8 cellular contexts compared by ENCODE assay signal in genomic region chr12:96194572-96194889, GRCh38. TPM values are rescaled to one million over a fixed set of nuclear protein-coding genes. Genes with fewer than 3 reads are reported as not detected.
DNase-seq lines count a peak whose midpoint lies in the region; ATAC-seq and TF ChIP-seq lines count a peak whose summit lies in the region.

No MANE protein-coding gene starts in this region.

- H3K9ac ChIP-seq in HUES48 (ENCODE audit: low read depth, low read length) = peak overlapping the region; percentile 63; the same call in 1 of the 2 replicates
- peak overlapping the region; percentile 49 to 66 for H3K9ac ChIP-seq in duodenal mucosa (ENCODE audit: low read depth in 1 of 2, low read length in 2 of 2)

- H3K4me1 ChIP-seq in HUES48 (ENCODE audit: control insufficient read depth, insufficient read depth, low read length) (peaks cover 12% of the 10 kb centered on the region), duodenal mucosa (ENCODE audit: control insufficient read depth in 1 of 2, insufficient read depth in 2 of 2, low read length in 2 of 2) (peaks cover 5 to 13% of the 10 kb centered on the region in 2 donors), osteoblast (ENCODE audit: insufficient read depth, low read length) (peaks cover 34% of the 10 kb centered on the region)

- no peak for TF ChIP-seq CTCF in osteoblast (IDR thresholded peaks at IDR 0.05; ENCODE audit: extremely low read depth, low read depth, low read length)

- H3K36me3 ChIP-seq in HUES48 (ENCODE audit: control insufficient read depth, insufficient read depth, low read length) = no peaks in the 10 kb centered on the region
- no peaks in the 10 kb centered on the region for H3K36me3 ChIP-seq in duodenal mucosa (ENCODE audit: control insufficient read depth in 1 of 2, insufficient read depth in 2 of 2, low read length in 2 of 2)
- no peaks in the 10 kb centered on the region for H3K36me3 ChIP-seq in osteoblast (ENCODE audit: insufficient read depth, low read length)

- H3K9me3 Mint-ChIP-seq in activated CD4-positive, alpha-beta T cell treated with anti-CD3 and anti-CD28 coated beads, Interleukin-2, amount 10 ng/mL, durations not matched to agents 7 days and 5 days = no peaks in the 10 kb centered on the region

- H3K36me3 Mint-ChIP-seq in activated CD4-positive, alpha-beta T cell treated with anti-CD3 and anti-CD28 coated beads, Interleukin-2, amount 10 ng/mL, durations not matched to agents 7 days and 5 days (ENCODE audit: low read depth) = peaks cover 13% of the 10 kb centered on the region

- H3K79me2 ChIP-seq in osteoblast (ENCODE audit: insufficient read depth, low read length) = peaks cover 27% of the 10 kb centered on the region

- peak overlapping the region; percentile 99 for H3K4me3 Mint-ChIP-seq in activated CD4-positive, alpha-beta T cell treated with anti-CD3 and anti-CD28 coated beads, Interleukin-2, amount 10 ng/mL, durations not matched to agents 7 days and 5 days

- H4K20me1 ChIP-seq in osteoblast (ENCODE audit: insufficient read depth, low read length) = no peaks in the 10 kb centered on the region

- H3K4me3 ChIP-seq in HUES48 (ENCODE audit: low read depth, low read length) = peak overlapping the region; percentile 89
- H3K4me3 ChIP-seq in duodenal mucosa (ENCODE audit: low read depth in 1 of 2, low read length in 2 of 2) = peak overlapping the region; percentile 91 to 98
- H3K4me3 ChIP-seq in osteoblast (ENCODE audit: insufficient read depth, low read length) = peak overlapping the region; percentile 94

- H3K9me3 ChIP-seq in HUES48 (ENCODE audit: control insufficient read depth, insufficient read depth, low read length) (no peaks in the 10 kb centered on the region), duodenal mucosa (ENCODE audit: control insufficient read depth in 1 of 2, low read length in 2 of 2) (no peaks in the 10 kb centered on the region), osteoblast (ENCODE audit: low read depth, low read length) (no peaks in the 10 kb centered on the region)

- H3K27me3 Mint-ChIP-seq in activated CD4-positive, alpha-beta T cell treated with anti-CD3 and anti-CD28 coated beads, Interleukin-2, amount 10 ng/mL, durations not matched to agents 7 days and 5 days = no peaks in the 10 kb centered on the region

- no peak for DNase-seq in activated CD4-positive, alpha-beta T cell treated with anti-CD3 and anti-CD28 coated beads, Interleukin-2, amount 10 ng/mL, durations not matched to agents 7 days and 5 days
- no peak for DNase-seq in activated CD4-positive, alpha-beta T cell treated with anti-CD3 and anti-CD28 coated beads, Interleukin-2, amount 50 U/mL, for 1 hour
- no peak for DNase-seq in osteoblast (ENCODE audit: insufficient read length, low spot score, missing footprints)
- DNase-seq in LoVo (ENCODE audit: low spot score) = no peak
- DNase-seq in foreskin melanocyte = no peak

- peak overlapping the region; percentile 71 for H2AFZ ChIP-seq in osteoblast (ENCODE audit: low read length)

- H3K4me2 ChIP-seq in osteoblast (ENCODE audit: insufficient read depth, low read length) = peak overlapping the region; percentile 82

- H3K27me3 ChIP-seq in HUES48 (ENCODE audit: control insufficient read depth, insufficient read depth, low read length) = peaks cover 20% of the 10 kb centered on the region
- no peaks in the 10 kb centered on the region for H3K27me3 ChIP-seq in duodenal mucosa (ENCODE audit: control insufficient read depth in 1 of 2, insufficient read depth in 2 of 2, low read length in 2 of 2)
- no peaks in the 10 kb centered on the region for H3K27me3 ChIP-seq in osteoblast (ENCODE audit: insufficient read depth, low read length)

- POLR2A ChIA-PET in activated CD4-positive, alpha-beta T cell treated with anti-CD3 and anti-CD28 coated beads, Interleukin-2, amount 10 ng/mL, durations not matched to agents 7 days and 5 days (lab: Charles Lee) = no interaction called here

- CTCF ChIA-PET in activated CD4-positive, alpha-beta T cell treated with anti-CD3 and anti-CD28 coated beads, Interleukin-2, amount 10 ng/mL, durations not matched to agents 7 days and 5 days (lab: Charles Lee) = interaction anchor here (0.6 to 1.8 kb wide), 2 partner anchors 15 to 127 kb away, joined by 5 read pairs; no protein-coding TSS in a partner anchor

- H3K27ac ChIP-seq in HUES48 (ENCODE audit: low read depth, low read length) = peak overlapping the region; percentile 35
- H3K27ac ChIP-seq in duodenal mucosa (ENCODE audit: low read depth, low read length) = peak overlapping the region; percentile 25
- peak overlapping the region; percentile 70 for H3K27ac ChIP-seq in osteoblast (ENCODE audit: low read depth, low read length)

- no peak for ATAC-seq in GM18858 (IDR thresholded peaks at IDR 0.05; ENCODE audit: unreplicated experiment)

- peaks cover 48% of the 10 kb centered on the region for H3K4me1 Mint-ChIP-seq in activated CD4-positive, alpha-beta T cell treated with anti-CD3 and anti-CD28 coated beads, Interleukin-2, amount 10 ng/mL, durations not matched to agents 7 days and 5 days

- H3K27ac Mint-ChIP-seq in activated CD4-positive, alpha-beta T cell treated with anti-CD3 and anti-CD28 coated beads, Interleukin-2, amount 10 ng/mL, durations not matched to agents 7 days and 5 days = peak overlapping the region; percentile 99

RNA-seq across cellular contexts. Expression of gene ELK3, which starts 0.4 kb away (rescaled TPM):
- total RNA-seq in activated CD4-positive, alpha-beta T cell treated with anti-CD3 and anti-CD28 coated beads, Interleukin-2, amount 10 ng/mL, durations not matched to agents 7 days and 5 days = 10 to 100 TPM; 27.3 to 33.9 TPM
- total RNA-seq in osteoblast = 27.5 and 30.1 TPM in 2 replicates
